21 cellular contexts compared by ENCODE assay signal in genomic region chr15:57691082-57691481, GRCh38. TPM values are rescaled to one million over a fixed set of nuclear protein-coding genes. Genes with fewer than 3 reads are reported as not detected.
A peak's percentile ranks its signal among the peaks of the same experiment; 100 is the strongest.
DNase-seq lines count a peak whose midpoint lies in the region; ATAC-seq, FAIRE-seq and TF ChIP-seq lines count a peak whose summit lies in the region.
"Had no signal": no experiment of that assay in that cellular context is flagged by ENCODE, and none has a peak within 500 bp of the region (broad histone marks: within the 10 kb centered on the region; RNA-seq: fewer than 3 reads in every experiment).

No MANE protein-coding gene starts in this region.

- TF ChIP-seq POLR2A in body of pancreas (IDR thresholded peaks at IDR 0.05): no peak

- H2BK15ac ChIP-seq in mesendoderm (replicated peaks; ENCODE audit: low read depth): no peak overlapping the region

- H3K36me3 ChIP-seq in body of pancreas (replicated peaks in 1 of 2; ENCODE audit: insufficient read depth in 1 of 2, low read depth in 2 of 2) (no peaks in the 10 kb centered on the region), pancreas (no peaks in the 10 kb centered on the region), aorta (ENCODE audit: control insufficient read depth in 1 of 2, insufficient read depth in 2 of 2, low read length in 1 of 2) (peaks cover 0 to 1% of the 10 kb centered on the region in 2 donors), mesendoderm (ENCODE audit: control insufficient read depth, insufficient read depth, low read length) (no peaks in the 10 kb centered on the region)

- no peak overlapping the region for H2AK5ac ChIP-seq in mesendoderm (ENCODE audit: low read length)

- H3K23ac ChIP-seq in mesendoderm (ENCODE audit: low read length): no peak overlapping the region

- no peak overlapping the region for H4K5ac ChIP-seq in mesendoderm (ENCODE audit: low read length)

- no peak for DNase-seq in body of pancreas
- no peak for DNase-seq in left cardiac atrium
- no peak for DNase-seq in pancreas
- no peak for DNase-seq in aorta
- no peak for DNase-seq in cerebellum (ENCODE audit: low spot score)
- DNase-seq in mesendoderm: no peak
- DNase-seq: ACHN; C1 segment of cervical spinal cord; HCEC 1CT; NCI-H1105; NCI-H510A; NCI-H748 treated with DMSO at 0.1 percent for 48 hours; NK-92 treated with Interleukin-12 subunit alpha and Interleukin-12 subunit beta, amount 100 ng/mL, for 24 hours; SHP77 had no signal

- H3K27me3 ChIP-seq in body of pancreas: no peaks in the 10 kb centered on the region
- H3K27me3 ChIP-seq in pancreas: no peaks in the 10 kb centered on the region
- no peaks in the 10 kb centered on the region for H3K27me3 ChIP-seq in aorta (ENCODE audit: control insufficient read depth in 1 of 2, insufficient read depth in 2 of 2, low read length in 1 of 2)
- no peaks in the 10 kb centered on the region for H3K27me3 ChIP-seq in mesendoderm (ENCODE audit: insufficient read depth, low read length, poor library complexity)

- H3K56ac ChIP-seq in mesendoderm (ENCODE audit: low read length): no peak overlapping the region

- H3K9me3 ChIP-seq in body of pancreas: no peaks in the 10 kb centered on the region
- no peaks in the 10 kb centered on the region for H3K9me3 ChIP-seq in pancreas
- no peaks in the 10 kb centered on the region for H3K9me3 ChIP-seq in aorta (ENCODE audit: control insufficient read depth, low read length)

- H3K27ac ChIP-seq in body of pancreas (peak overlapping the region in 2 of 4 donors; percentile 19 to 26), pancreas (peak overlapping the region in 3 of 4 donors; percentile 26 to 60 (median 54)), aorta (ENCODE audit: low read depth in 1 of 2, low read length in 2 of 2) (peak overlapping the region in 1 of 2 donors; percentile 76), mesendoderm (ENCODE audit: low read depth, low read length) (no peak overlapping the region)

- FAIRE-seq in pancreas (lab: Jason Lieb, UNC): no peak
- FAIRE-seq: D721Med, GM12891, GM18507, K562, RCC 7860 had no signal

- no peak overlapping the region for H2BK5ac ChIP-seq in mesendoderm (ENCODE audit: low read length)

- peak; percentile 41 for ATAC-seq in body of pancreas
- peak; percentile 20 to 28 for ATAC-seq in left cardiac atrium
- peak; percentile 44 to 87 (median 75) for ATAC-seq in pancreas
- ATAC-seq in aorta (ENCODE audit: low FRiP score): peak; percentile 46
- no peak for ATAC-seq in HG02981 (IDR thresholded peaks at IDR 0.05; ENCODE audit: unreplicated experiment)
- ATAC-seq: GM23338, K562 had no signal

- no peak overlapping the region for H2BK120ac ChIP-seq in mesendoderm (ENCODE audit: low read depth, low read length)

- WGBS in body of pancreas, 2 donors: 8 to 21% methylated on average over 1 of the region's 1 CpG
- 10 to 16% methylated on average over 1 of the region's 1 CpG for WGBS in pancreas, 2 donors
- 0 to 2% methylated on average over 1 of the region's 1 CpG for WGBS in aorta, 2 donors
- no CpG with 5 or more reads among the region's 1 CpG for WGBS in mesendoderm (ENCODE audit: extremely low coverage, insufficient coverage, low lambda C conversion rate)

- H3K79me1 ChIP-seq in mesendoderm (ENCODE audit: low read length): no peaks in the 10 kb centered on the region

- H3K4me1 ChIP-seq in body of pancreas (peaks cover 33% of the 10 kb centered on the region), pancreas (peaks cover 10 to 33% (median 15%) of the 10 kb centered on the region in 3 donors), aorta (ENCODE audit: control insufficient read depth in 1 of 2, insufficient read depth in 2 of 2, low read length in 2 of 2) (peaks cover 2 to 3% of the 10 kb centered on the region in 2 donors), mesendoderm (ENCODE audit: control insufficient read depth, low read depth, low read length) (no peaks in the 10 kb centered on the region)

- H3K79me2 ChIP-seq in mesendoderm (ENCODE audit: control insufficient read depth, insufficient read depth, low read length): no peaks in the 10 kb centered on the region

- no peak overlapping the region for H3K4ac ChIP-seq in mesendoderm (ENCODE audit: low read depth, low read length)

- TF ChIP-seq CTCF in body of pancreas (IDR thresholded peaks at IDR 0.05): no peak
- TF ChIP-seq CTCF in pancreas (IDR thresholded peaks at IDR 0.05): no peak

- H3K4me3 ChIP-seq in body of pancreas (no peak overlapping the region), pancreas (no peak overlapping the region), aorta (ENCODE audit: low read length in 2 of 2) (no peak overlapping the region), mesendoderm (ENCODE audit: low read length) (no peak overlapping the region)
- H3K4me3 ChIP-seq: GM23338, K562 had no signal

- intact Hi-C loops in body of pancreas (cut with DNase I): no loop called here
- intact Hi-C loops in left cardiac atrium (cut with DNase I): no loop called here
- intact Hi-C loops in pancreas (cut with DNase I): no loop called here
- intact Hi-C loops in aorta (cut with DNase I): no loop called here

- H3K9ac ChIP-seq in mesendoderm (ENCODE audit: low read length): no peak overlapping the region

- no peak overlapping the region for H4K8ac ChIP-seq in mesendoderm (ENCODE audit: low read depth, low read length)

- H3K4me2 ChIP-seq in mesendoderm (ENCODE audit: low read length): no peak overlapping the region
- H3K4me2 ChIP-seq: GM23338 had no signal

- no peak overlapping the region for H3K18ac ChIP-seq in mesendoderm (ENCODE audit: low read length)

RNA-seq across cellular contexts. Expression of gene POLR2M, which starts 15.4 kb away (rescaled TPM):
- 10 to 100 TPM; 14.5 to 22.6 TPM for total RNA-seq in body of pancreas
- total RNA-seq in left cardiac atrium: 10 to 100 TPM; 45.6 to 51.2 TPM
- 10 to 100 TPM; 30.3 to 54.1 (median 38.7) TPM for total RNA-seq in pancreas
- polyA plus RNA-seq in pancreas: 10 to 100 TPM; 38.7 to 47.4 TPM
- 100 to 1,000 TPM; 102 to 119 TPM for total RNA-seq in aorta
- 100 to 1,000 TPM; 236 to 246 TPM for polyA plus RNA-seq in aorta
- total RNA-seq in cerebellum: 193 TPM
- polyA plus RNA-seq in mesendoderm (2013, experiment 1 of 2): 138 TPM
- polyA plus RNA-seq in mesendoderm (2013, experiment 2 of 2): 132 TPM
